9 cellular contexts compared by ENCODE assay signal in genomic region chr1:18901952-18902522, GRCh38. TPM values are rescaled to one million over a fixed set of nuclear protein-coding genes. Genes with fewer than 3 reads are reported as not detected.
DNase-seq lines count a peak whose midpoint lies in the region; ATAC-seq, FAIRE-seq and TF ChIP-seq lines count a peak whose summit lies in the region.
"Had no signal": no experiment of that assay in that cellular context is flagged by ENCODE, and none has a peak within 500 bp of the region (broad histone marks: within the 10 kb centered on the region; RNA-seq: fewer than 3 reads in every experiment).

No MANE protein-coding gene starts in this region.

- H3K27ac ChIP-seq in K562 (ENCODE audit: extremely low read depth, low read depth, low read length) (peak overlapping the region; percentile 92), thymus (ENCODE audit: low read depth) (peak overlapping the region; percentile 67)

- H3K27me3 ChIP-seq in MG63 (no peaks in the 10 kb centered on the region), K562 (ENCODE audit: control insufficient read depth in 2 of 2, insufficient read depth in 2 of 2, low read length in 2 of 2) (no peaks in the 10 kb centered on the region), thymus (ENCODE audit: control insufficient read depth, insufficient read depth) (no peaks in the 10 kb centered on the region)

- H3K27ac Mint-ChIP-seq in activated CD4-positive, alpha-beta T cell treated with anti-CD3 and anti-CD28 coated beads for 36 hours = peak overlapping the region; percentile 71

- ATAC-seq in activated CD4-positive, alpha-beta T cell treated with anti-CD3 and anti-CD28 coated beads for 36 hours = no peak
- ATAC-seq in K562 = no peak; the same call in 2 of the 3 replicates
- no peak for ATAC-seq in GM18909 (IDR thresholded peaks at IDR 0.05; ENCODE audit: poor library complexity, unreplicated experiment)

- no peak for TF ChIP-seq POLR2A in K562 (conservative IDR thresholded peaks at IDR 0.05)

- no peaks in the 10 kb centered on the region for H3K9me1 ChIP-seq in K562 (ENCODE audit: control insufficient read depth, insufficient read depth, low read length)

- H4K20me1 ChIP-seq in K562 (replicated peaks; ENCODE audit: control insufficient read depth, insufficient read depth, low read length) = 0 out of 2 replicates have a peak, but pooled peaks cover 8% of the 10 kb centered on the region

- in situ Hi-C loops in K562 (cut with MboI) = loop anchor here (10.0 kb wide), 1 partner anchor 323 kb away; no protein-coding TSS in a partner anchor

- H3K36me3 Mint-ChIP-seq in activated CD4-positive, alpha-beta T cell treated with anti-CD3 and anti-CD28 coated beads for 36 hours (ENCODE audit: low read depth) = peaks cover 5% of the 10 kb centered on the region

- H3K4me1 ChIP-seq in K562 (replicated peaks in 1 of 2; ENCODE audit: control insufficient read depth in 2 of 2, insufficient read depth in 2 of 2, low read length in 2 of 2) (peaks cover 23 to 24% of the 10 kb centered on the region in 2 experiments), thymus (ENCODE audit: control insufficient read depth, insufficient read depth, low read length) (peaks cover 12% of the 10 kb centered on the region)

- CTCF ChIA-PET in activated CD4-positive, alpha-beta T cell treated with anti-CD3 and anti-CD28 coated beads for 36 hours (lab: Charles Lee) = interaction anchor here (0.5 to 3.8 kb wide), 10 partner anchors 12 to 1856 kb away, joined by 3 to 35 read pairs (median 4); partner anchors contain the start of gene EMC1
- CTCF ChIA-PET in K562 (lab: Yijun Ruan, JAX; ENCODE audit: low intra/inter-chr PET ratio) = interaction anchor here (0.7 to 1.9 kb wide), 2 partner anchors 11 to 17 kb away, joined by 3 to 7 read pairs; no protein-coding TSS in a partner anchor

- H3K9me3 ChIP-seq in MG63 (no peaks in the 10 kb centered on the region), K562 (replicated peaks; ENCODE audit: control insufficient read depth, insufficient read depth, low read depth, low read length) (no peaks in the 10 kb centered on the region), thymus (ENCODE audit: control insufficient read depth) (no peaks in the 10 kb centered on the region)

- TF ChIP-seq RAD21 in K562 (CRISPR knock-in tag; conservative IDR thresholded peaks at IDR 0.05 in 1 of 2, IDR thresholded peaks at IDR 0.05 in 1 of 2) = no peak

- no peak for DNase-seq in activated CD4-positive, alpha-beta T cell treated with anti-CD3 and anti-CD28 coated beads for 36 hours
- DNase-seq in activated CD4-positive, alpha-beta T cell treated with anti-CD3 and anti-CD28 coated beads, Interleukin-2, amount 50 U/mL, for 1 hour = no peak
- no peak for DNase-seq in MG63
- DNase-seq in K562 (ENCODE audit: extremely low read depth in 1 of 4, low spot score in 3 of 4) = peak in 1 of 4 experiments; percentile 34
- peak; percentile 52 for DNase-seq in left kidney (ENCODE audit: low read depth, low spot score)
- no peak for DNase-seq in NCI-H446 (lab: John Stamatoyannopoulos, UW)

- peak overlapping the region; percentile 80 for H3K4me2 ChIP-seq in K562 (ENCODE audit: insufficient read depth, low read length)

- no peaks in the 10 kb centered on the region for H3K9me3 Mint-ChIP-seq in activated CD4-positive, alpha-beta T cell treated with anti-CD3 and anti-CD28 coated beads for 36 hours (ENCODE audit: low read depth)

- peaks cover 20% of the 10 kb centered on the region for H3K4me1 Mint-ChIP-seq in activated CD4-positive, alpha-beta T cell treated with anti-CD3 and anti-CD28 coated beads for 36 hours

- no peak for FAIRE-seq in K562 (lab: Jason Lieb, UNC)

- H3K36me3 ChIP-seq in MG63 (no peaks in the 10 kb centered on the region), K562 (ENCODE audit: control insufficient read depth, insufficient read depth, low read length) (0 out of 3 replicates have a peak, but pooled peaks cover 4% of the 10 kb centered on the region), thymus (ENCODE audit: control insufficient read depth, insufficient read depth) (peaks cover 3% of the 10 kb centered on the region)

- H3K4me3 Mint-ChIP-seq in activated CD4-positive, alpha-beta T cell treated with anti-CD3 and anti-CD28 coated beads for 36 hours = peak overlapping the region; percentile 86

- H3K4me3 ChIP-seq in MG63 (peak overlapping the region; percentile 56), K562 (peak overlapping the region; percentile 77), thymus (ENCODE audit: low read length) (peak overlapping the region; percentile 84)

- under 1% methylated on average over 30 of the region's 44 CpGs for WGBS in K562 (ENCODE audit: insufficient coverage, low coverage, missing lambda C conversion rate)
- WGBS in thymus = under 1% methylated on average over 44 of the region's 44 CpGs

- BruUV-seq in K562 (replicated peaks; lab: Mats Ljungman, UMichigan) = no TSS peak

- peaks cover 11% of the 10 kb centered on the region; the same call in 1 of the 3 replicates for H3K79me2 ChIP-seq in K562 (ENCODE audit: control insufficient read depth, insufficient read depth, low read length)

- TF ChIP-seq CTCF in K562 (IDR thresholded peaks at IDR 0.05 in 2 of 3, conservative IDR thresholded peaks at IDR 0.05 in 1 of 3; ENCODE audit: insufficient read depth in 2 of 3, low read depth in 1 of 3, low read length in 3 of 3) = no peak

- POLR2A ChIA-PET in activated CD4-positive, alpha-beta T cell treated with anti-CD3 and anti-CD28 coated beads for 36 hours (lab: Charles Lee) = interaction anchor here (1.0 to 2.0 kb wide), 5 partner anchors 25 to 54 kb away, joined by 3 to 5 read pairs (median 3); partner anchors contain the start of gene IFFO2
- POLR2A ChIA-PET in K562 (lab: Yijun Ruan, JAX) = interaction anchor here (0.5 to 1.9 kb wide), 9 partner anchors 8 to 759 kb away, joined by 3 to 13 read pairs (median 3); no protein-coding TSS in a partner anchor

- peak overlapping the region; percentile 99 for H2AFZ ChIP-seq in K562 (ENCODE audit: low read depth, low read length)

- no peak for TF ChIP-seq EP300 in K562 (IDR thresholded peaks at IDR 0.05; ENCODE audit: low read length)

- intact Hi-C loops in activated CD4-positive, alpha-beta T cell treated with anti-CD3 and anti-CD28 coated beads for 36 hours (cut with DNase I, micrococcal nuclease) = loop anchor here (1.0 to 10.0 kb wide), 12 partner anchors 24 to 983 kb away; partner anchors contain the start of genes AKR7A2 (in 1 of the 2), EMC1 (in 1 of the 2), HTR6 (in 1 of the 2) and IFFO2 (in 1 of the 2)
- intact Hi-C loops in K562 (cut with micrococcal nuclease) = loop anchor here (10.0 kb wide), 1 partner anchor 753 kb away; no protein-coding TSS in a partner anchor

- peak overlapping the region; percentile 89 for H3K9ac ChIP-seq in K562 (ENCODE audit: insufficient read depth in 1 of 2, low read depth in 2 of 2, low read length in 2 of 2)

- H3K27me3 Mint-ChIP-seq in activated CD4-positive, alpha-beta T cell treated with anti-CD3 and anti-CD28 coated beads for 36 hours = no peaks in the 10 kb centered on the region

RNA-seq across cellular contexts. Expression of gene ALDH4A1, which starts 0.3 kb away (rescaled TPM):
- 1 to 10 TPM; 4.4 to 5.8 TPM for total RNA-seq in activated CD4-positive, alpha-beta T cell treated with anti-CD3 and anti-CD28 coated beads for 36 hours
- 5.3 and 23.6 TPM in 2 replicates for total RNA-seq in MG63 (2014; rRNA removed; shearing (Covaris generic); ENCODE audit: low replicate concordance)
- 11.2 and 40.7 TPM in 2 replicates for total RNA-seq in K562 (2011; cell fraction: chromatin; rRNA removed; ENCODE audit: low replicate concordance)
- total RNA-seq in K562 (2011; cell fraction: nucleolus; rRNA removed) = 26.5 and 44.0 TPM in 2 replicates
- 15.6 and 16.3 TPM in 2 replicates for total RNA-seq in K562 (2011; cell fraction: nucleoplasm; rRNA removed)
- total RNA-seq in K562 (2014; rRNA removed) = 27.2 and 28.7 TPM in 2 replicates
- 4.8 and 6.7 TPM in 2 replicates for total RNA-seq in K562 (2014; rRNA removed; fragmentation: Illumina TruSeq; extraction: Trizol)
- 16.6 and 17.0 TPM in 2 replicates for total RNA-seq in K562 (2015; rRNA removed; fragmentation: Illumina TruSeq; extraction: Trizol)
- total RNA-seq in K562 (2021) = 29.2 and 31.4 TPM in 2 replicates
- 18.8 and 22.1 TPM in 2 replicates for polyA plus RNA-seq in K562 (2011; rRNA removed)
- 19.8 and 47.1 TPM in 2 replicates for polyA plus RNA-seq in K562 (2011; cell fraction: cytosol; rRNA removed)
- 30.2 and 60.5 TPM in 2 replicates for polyA plus RNA-seq in K562 (2011; cell fraction: nucleus; rRNA removed)
- polyA plus RNA-seq in K562 (2012) = 27.3 and 32.5 TPM in 2 replicates
- 15.2 and 21.6 TPM in 2 replicates for polyA plus RNA-seq in K562 (2014; fragmentation: Illumina TruSeq; extraction: Trizol)
- under 1 TPM; 0.27 to 0.73 TPM for polyA plus RNA-seq in K562 (2014; fragmentation: Nextera tagmentation; extraction: Ambion mirVana)
- polyA plus RNA-seq in K562 (2014; rRNA removed) = 31.2 and 34.3 TPM in 2 replicates
- 4.7 and 11.0 TPM in 2 replicates for polyA minus RNA-seq in K562 (2011; rRNA and poly(A)+ RNA removed)
- 15.9 and 21.1 TPM in 2 replicates for polyA minus RNA-seq in K562 (2011; cell fraction: cytosol; rRNA and poly(A)+ RNA removed)
- 13.7 and 17.0 TPM in 2 replicates for polyA minus RNA-seq in K562 (2011; cell fraction: nucleus; rRNA and poly(A)+ RNA removed)
- polyA plus RNA-seq in thymus = 24.6 TPM

RNA-seq across cellular contexts. Expression of gene TAS1R2, which starts 42.6 kb away (rescaled TPM):
- not detected for total RNA-seq in activated CD4-positive, alpha-beta T cell treated with anti-CD3 and anti-CD28 coated beads for 36 hours
- not detected in 2 replicates for total RNA-seq in MG63 (2014; rRNA removed; shearing (Covaris generic); ENCODE audit: low replicate concordance)
- total RNA-seq in K562 (2011; cell fraction: chromatin; rRNA removed; ENCODE audit: low replicate concordance) = not detected in 2 replicates
- not detected in 2 replicates for total RNA-seq in K562 (2011; cell fraction: nucleolus; rRNA removed)
- total RNA-seq in K562 (2011; cell fraction: nucleoplasm; rRNA removed) = not detected in 2 replicates
- total RNA-seq in K562 (2014; rRNA removed) (not detected in 2 replicates), K562 (2014; rRNA removed; fragmentation: Illumina TruSeq; extraction: Trizol) (not detected in 2 replicates), K562 (2015; rRNA removed; fragmentation: Illumina TruSeq; extraction: Trizol) (not detected in 2 replicates), K562 (2021) (not detected in 2 replicates)
- polyA plus RNA-seq in K562 (2011; rRNA removed) (not detected in 2 replicates), K562 (2014; fragmentation: Illumina TruSeq; extraction: Trizol) (not detected in 2 replicates), K562 (2014; fragmentation: Nextera tagmentation; extraction: Ambion mirVana) (not detected), K562 (2014; rRNA removed) (not detected in 2 replicates), thymus (0.02 TPM)
- polyA plus RNA-seq in K562 (2011; cell fraction: cytosol; rRNA removed) = 0.03 TPM in 1 of 2 replicates, not detected in the other
- 0.04 TPM in 1 of 2 replicates, not detected in the other for polyA plus RNA-seq in K562 (2011; cell fraction: nucleus; rRNA removed)
- not detected in 2 replicates for polyA plus RNA-seq in K562 (2012)
- polyA minus RNA-seq in K562 (2011; rRNA and poly(A)+ RNA removed) = not detected in 2 replicates
- polyA minus RNA-seq in K562 (2011; cell fraction: cytosol; rRNA and poly(A)+ RNA removed) = not detected in 2 replicates
- polyA minus RNA-seq in K562 (2011; cell fraction: nucleus; rRNA and poly(A)+ RNA removed) = not detected in 2 replicates
- total RNA-seq: dermis microvascular lymphatic vessel endothelial cell had no signal

RNA-seq across cellular contexts. Expression of gene IFFO2, which starts 54.4 kb away (rescaled TPM):
- 10 to 100 TPM; 48.3 to 62.7 TPM for total RNA-seq in activated CD4-positive, alpha-beta T cell treated with anti-CD3 and anti-CD28 coated beads for 36 hours
- total RNA-seq in MG63 (2014; rRNA removed; shearing (Covaris generic); ENCODE audit: low replicate concordance) = 3.9 and 4.3 TPM in 2 replicates
- 0.12 TPM in 2 replicates for total RNA-seq in K562 (2011; cell fraction: chromatin; rRNA removed; ENCODE audit: low replicate concordance)
- total RNA-seq in K562 (2011; cell fraction: nucleolus; rRNA removed) = 0.13 and 0.17 TPM in 2 replicates
- 0.15 and 0.38 TPM in 2 replicates for total RNA-seq in K562 (2011; cell fraction: nucleoplasm; rRNA removed)
- total RNA-seq in K562 (2014; rRNA removed) (0.32 and 0.37 TPM in 2 replicates), K562 (2014; rRNA removed; fragmentation: Illumina TruSeq; extraction: Trizol) (0.15 and 0.26 TPM in 2 replicates), K562 (2015; rRNA removed; fragmentation: Illumina TruSeq; extraction: Trizol) (0.38 and 0.40 TPM in 2 replicates), K562 (2021) (0.67 and 1.0 TPM in 2 replicates)
- polyA plus RNA-seq in K562 (2011; rRNA removed) (0.20 and 0.49 TPM in 2 replicates), K562 (2014; fragmentation: Illumina TruSeq; extraction: Trizol) (0.49 and 0.51 TPM in 2 replicates), K562 (2014; fragmentation: Nextera tagmentation; extraction: Ambion mirVana) (not detected), K562 (2014; rRNA removed) (0.44 and 0.50 TPM in 2 replicates), thymus (22.6 TPM)
- 0.78 and 0.85 TPM in 2 replicates for polyA plus RNA-seq in K562 (2011; cell fraction: cytosol; rRNA removed)
- 0.15 and 0.47 TPM in 2 replicates for polyA plus RNA-seq in K562 (2011; cell fraction: nucleus; rRNA removed)
- 0.81 and 1.1 TPM in 2 replicates for polyA plus RNA-seq in K562 (2012)
- polyA minus RNA-seq in K562 (2011; rRNA and poly(A)+ RNA removed) = 0.75 and 0.88 TPM in 2 replicates
- polyA minus RNA-seq in K562 (2011; cell fraction: cytosol; rRNA and poly(A)+ RNA removed) = 0.46 and 0.76 TPM in 2 replicates
- polyA minus RNA-seq in K562 (2011; cell fraction: nucleus; rRNA and poly(A)+ RNA removed) = 0.22 and 0.27 TPM in 2 replicates
